Comparison of ENCODE assay signal across 7 cellular contexts in genomic region chr2:30334738-30335426, GRCh38.
A peak's percentile ranks its signal among the peaks of the same experiment; 100 is the strongest.
DNase-seq lines count a peak whose midpoint lies in the region; ATAC-seq and TF ChIP-seq lines count a peak whose summit lies in the region.

No MANE protein-coding gene starts in this region.

- no peaks in the 10 kb centered on the region for H3K79me1 ChIP-seq in mesendoderm (ENCODE audit: low read length)

- H3K79me2 ChIP-seq in mesendoderm (ENCODE audit: control insufficient read depth, insufficient read depth, low read length): no peaks in the 10 kb centered on the region

- peak; percentile 66 for DNase-seq in ELF-1 (ENCODE audit: low read depth, low spot score)
- DNase-seq in HT-29 (ENCODE audit: low spot score): peak; percentile 3
- DNase-seq in activated T-cell treated with anti-CD3 and anti-CD28 coated beads, Interleukin-2, amount 50 U/mL, for 48 hours: peak; percentile 39 to 45
- DNase-seq in mesendoderm: peak; percentile 95
- no peak for DNase-seq in NCI-H2081 treated with DMSO at 0.1 percent for 48 hours (lab: John Stamatoyannopoulos, UW)
- no peak for DNase-seq in type B pancreatic cell (ENCODE audit: extremely low spot score, unreplicated experiment)

- peaks cover 21% of the 10 kb centered on the region for H3K4me1 Mint-ChIP-seq in type B pancreatic cell (ENCODE audit: unreplicated experiment)

- H3K36me3 ChIP-seq in mesendoderm (ENCODE audit: control insufficient read depth, insufficient read depth, low read length): no peaks in the 10 kb centered on the region

- no peak overlapping the region for H2BK120ac ChIP-seq in mesendoderm (ENCODE audit: low read depth, low read length)

- no peak overlapping the region for H3K27ac Mint-ChIP-seq in type B pancreatic cell

- no peak overlapping the region for H2BK15ac ChIP-seq in mesendoderm (replicated peaks; ENCODE audit: low read depth)

- H3K4me3 ChIP-seq in mesendoderm (ENCODE audit: low read length): no peak overlapping the region

- H3K9me3 Mint-ChIP-seq in type B pancreatic cell: no peaks in the 10 kb centered on the region

- H3K27me3 Mint-ChIP-seq in type B pancreatic cell: no peaks in the 10 kb centered on the region

- no peak overlapping the region for H4K8ac ChIP-seq in mesendoderm (ENCODE audit: low read depth, low read length)

- no CpG with 5 or more reads among the region's 3 CpGs for WGBS in mesendoderm (ENCODE audit: extremely low coverage, insufficient coverage, low lambda C conversion rate)

- H2BK5ac ChIP-seq in mesendoderm (ENCODE audit: low read length): peak overlapping the region; percentile 100

- H3K4me2 ChIP-seq in mesendoderm (ENCODE audit: low read length): no peak overlapping the region

- H3K27me3 ChIP-seq in mesendoderm (ENCODE audit: insufficient read depth, low read length, poor library complexity): no peaks in the 10 kb centered on the region

- H3K4me1 ChIP-seq in mesendoderm (ENCODE audit: control insufficient read depth, low read depth, low read length): peaks cover 27% of the 10 kb centered on the region

- no peaks in the 10 kb centered on the region for H3K36me3 Mint-ChIP-seq in type B pancreatic cell

- peak overlapping the region; percentile 56 for H3K56ac ChIP-seq in mesendoderm (ENCODE audit: low read length)

- no peak overlapping the region for H3K18ac ChIP-seq in mesendoderm (ENCODE audit: low read length)

- no peak for TF ChIP-seq CTCF in type B pancreatic cell (conservative IDR thresholded peaks at IDR 0.05)

- no peak overlapping the region for H3K4me3 Mint-ChIP-seq in type B pancreatic cell

- H3K23ac ChIP-seq in mesendoderm (ENCODE audit: low read length): no peak overlapping the region

- ATAC-seq in activated CD4-positive, CD25-positive, alpha-beta regulatory T cell treated with anti-CD3 and anti-CD28 coated beads, Interleukin-2, amount 50 U/mL, for 24 hours: no peak

- no peak overlapping the region for H4K5ac ChIP-seq in mesendoderm (ENCODE audit: low read length)

- H3K4ac ChIP-seq in mesendoderm (ENCODE audit: low read depth, low read length): peak overlapping the region; percentile 76

- peak overlapping the region; percentile 80 for H3K27ac ChIP-seq in mesendoderm (ENCODE audit: low read depth, low read length)

- no peak overlapping the region for H3K9ac ChIP-seq in mesendoderm (ENCODE audit: low read length)

- H2AK5ac ChIP-seq in mesendoderm (ENCODE audit: low read length): peak overlapping the region; percentile 94

Comparison
In these comparisons a context has a peak if more than half of its experiments do, and no peak if none do; other contexts are left out.
1. DNase-seq: peak in ELF-1 (single experiment), HT-29 (single experiment), activated T-cell treated with anti-CD3 and anti-CD28 coated beads, Interleukin-2, amount 50 U/mL, for 48 hours (2 of 2) and mesendoderm (single experiment); none in NCI-H2081 treated with DMSO at 0.1 percent for 48 hours (single experiment) and type B pancreatic cell (single experiment).